19 cellular contexts compared by ENCODE assay signal in the genomic region with DNA sequence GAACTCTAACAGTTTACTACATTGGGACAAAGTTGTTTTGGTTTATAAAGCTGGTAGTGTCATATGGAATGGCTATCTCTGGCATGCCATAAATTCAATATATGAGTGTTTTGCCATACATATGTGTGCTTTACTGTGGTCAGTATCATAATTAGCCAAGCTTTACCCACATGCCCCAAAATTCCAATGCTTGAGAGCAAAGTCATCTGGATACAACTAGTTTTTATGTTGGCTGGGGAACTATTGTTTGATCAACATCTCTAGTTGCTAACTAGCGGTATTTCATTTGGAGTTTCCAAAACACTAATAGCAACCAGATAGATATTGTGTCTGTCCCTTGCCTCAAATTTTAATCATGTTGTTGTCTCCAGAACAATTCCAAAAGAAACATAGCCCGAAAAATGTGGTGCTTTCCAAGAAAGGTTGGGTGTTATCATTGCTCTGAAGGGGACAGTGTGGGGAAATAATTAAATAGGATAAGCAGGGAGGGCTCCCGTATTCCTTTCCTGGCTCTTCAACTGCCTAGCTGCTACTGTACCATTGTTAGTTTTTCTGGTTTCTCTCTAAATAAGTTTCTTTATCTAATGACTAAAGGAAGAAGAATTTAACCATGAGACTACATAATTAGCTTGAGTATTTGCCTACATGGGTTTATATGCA.
A peak's percentile ranks its signal among the peaks of the same experiment; 100 is the strongest.
DNase-seq lines count a peak whose midpoint lies in the region; ATAC-seq and TF ChIP-seq lines count a peak whose summit lies in the region.
"Had no signal": no experiment of that assay in that cellular context is flagged by ENCODE, and none has a peak within 500 bp of the region (broad histone marks: within the 10 kb centered on the region; RNA-seq: fewer than 3 reads in every experiment).

No MANE protein-coding gene starts in this region.

- DNase-seq in Daoy (ENCODE audit: low read depth) (peak; percentile 54), RWPE2 (ENCODE audit: low spot score) (no peak), fibroblast of peridontal ligament (ENCODE audit: extremely low read depth) (peak; percentile 60), T-helper 17 cell (no peak), lower leg skin (ENCODE audit: low spot score in 2 of 2) (no peak), NCI-H345 (lab: John Stamatoyannopoulos, UW) (no peak), mucosa of descending colon (no peak)
- DNase-seq: activated CD4-positive, alpha-beta T cell treated with anti-CD3 and anti-CD28 coated beads, Interleukin-2, amount 10 ng/mL, durations not matched to agents 7 days and 5 days; activated naive CD8-positive, alpha-beta T cell treated with anti-CD3 and anti-CD28 coated beads, Interleukin-2, amount 50 U/mL, for 24 hours; DMS79 treated with DMSO at 0.1 percent for 48 hours; NCI-H1694; NCI-H510A; pancreas; stimulated activated CD4-positive, alpha-beta T cell treated with anti-CD3 and anti-CD28 coated beads, Interleukin-15, amount 100 ng/mL, for 24 hours; substantia nigra had no signal

- H3K9ac ChIP-seq in rectal smooth muscle tissue (ENCODE audit: low read length), result no peak overlapping the region
- H3K9ac ChIP-seq: BLaER1 treated with 17β-estradiol and CSF1 and Interleukin-3, amounts not matched to agents 10 nM and 100 nM had no signal

- no peak for ATAC-seq in RWPE2 (ENCODE audit: low read depth)
- no peak for ATAC-seq in T-helper 17 cell
- ATAC-seq in mucosa of descending colon, result no peak
- ATAC-seq: activated naive CD8-positive, alpha-beta T cell treated with anti-CD3 and anti-CD28 coated beads, Interleukin-2, amount 50 U/mL, for 24 hours had no signal

- H3K27me3 ChIP-seq in RWPE2 (ENCODE audit: insufficient read depth, poor library complexity, severe bottlenecking) (no peaks in the 10 kb centered on the region), rectal smooth muscle tissue (ENCODE audit: control insufficient read depth, insufficient read depth, low read length) (no peaks in the 10 kb centered on the region)
- H3K27me3 ChIP-seq: BLaER1 treated with 17β-estradiol and CSF1 and Interleukin-3, amounts not matched to agents 10 nM and 100 nM; pancreas had no signal

- H3K27me3 Mint-ChIP-seq in T-helper 17 cell, result peaks cover 11% of the 10 kb centered on the region
- H3K27me3 Mint-ChIP-seq: activated CD4-positive, alpha-beta T cell treated with anti-CD3 and anti-CD28 coated beads, Interleukin-2, amount 10 ng/mL, durations not matched to agents 7 days and 5 days had no signal

- TF ChIP-seq CTCF in RWPE2 (IDR thresholded peaks at IDR 0.05; ENCODE audit: poor library complexity, severe bottlenecking), result no peak
- TF ChIP-seq CTCF in lower leg skin (IDR thresholded peaks at IDR 0.05), result no peak
- TF ChIP-seq CTCF in mucosa of descending colon (IDR thresholded peaks at IDR 0.05), result no peak

- intact Hi-C loops in lower leg skin (cut with DNase I; ENCODE audit: low total_unique reads), result no loop called here
- intact Hi-C loops in mucosa of descending colon (cut with DNase I, micrococcal nuclease), result no loop called here

- H3K4me3 ChIP-seq in RWPE2 (ENCODE audit: severe bottlenecking) (no peak overlapping the region), rectal smooth muscle tissue (ENCODE audit: low read length) (no peak overlapping the region), lower leg skin (ENCODE audit: low read depth, poor library complexity, severe bottlenecking) (no peak overlapping the region), mucosa of descending colon (no peak overlapping the region)
- H3K4me3 ChIP-seq: BLaER1 treated with 17β-estradiol and CSF1 and Interleukin-3, amounts not matched to agents 10 nM and 100 nM; pancreas had no signal

- no peaks in the 10 kb centered on the region for H3K36me3 ChIP-seq in RWPE2 (ENCODE audit: low read depth)
- no peaks in the 10 kb centered on the region for H3K36me3 ChIP-seq in rectal smooth muscle tissue (ENCODE audit: control insufficient read depth, insufficient read depth, low read length)
- no peaks in the 10 kb centered on the region for H3K36me3 ChIP-seq in mucosa of descending colon (ENCODE audit: low read depth)
- H3K36me3 ChIP-seq: BLaER1 treated with 17β-estradiol and CSF1 and Interleukin-3, amounts not matched to agents 10 nM and 100 nM; pancreas had no signal

- H3K9me3 ChIP-seq in RWPE2 (ENCODE audit: severe bottlenecking), result no peaks in the 10 kb centered on the region
- H3K9me3 ChIP-seq in T-helper 17 cell (ENCODE audit: control insufficient read depth, low read length, poor library complexity, severe bottlenecking), result no peaks in the 10 kb centered on the region
- H3K9me3 ChIP-seq in mucosa of descending colon, result no peaks in the 10 kb centered on the region
- H3K9me3 ChIP-seq: BLaER1 treated with 17β-estradiol and CSF1 and Interleukin-3, amounts not matched to agents 10 nM and 100 nM; pancreas had no signal

- 36 to 53% methylated on average over 3 of the region's 3 CpGs for WGBS in lower leg skin, 2 donors

- H3K27ac Mint-ChIP-seq in T-helper 17 cell, result no peak overlapping the region
- H3K27ac Mint-ChIP-seq: activated CD4-positive, alpha-beta T cell treated with anti-CD3 and anti-CD28 coated beads, Interleukin-2, amount 10 ng/mL, durations not matched to agents 7 days and 5 days; activated naive CD8-positive, alpha-beta T cell treated with anti-CD3 and anti-CD28 coated beads, Interleukin-2, amount 50 U/mL, for 24 hours; memory B cell; T-helper 2 cell treated with Interferon-gamma antibody and Interleukin-4, amounts not matched to agents 5 μg/mL and 100 μg/mL, for 36 hours had no signal

- H3K36me3 Mint-ChIP-seq in T-helper 17 cell (ENCODE audit: low read depth), result no peaks in the 10 kb centered on the region
- H3K36me3 Mint-ChIP-seq: memory B cell had no signal

- TF ChIP-seq POLR2A in lower leg skin (IDR thresholded peaks at IDR 0.05), result no peak

- no peaks in the 10 kb centered on the region for H3K4me1 Mint-ChIP-seq in T-helper 17 cell
- H3K4me1 Mint-ChIP-seq: activated CD4-positive, alpha-beta T cell treated with anti-CD3 and anti-CD28 coated beads, Interleukin-2, amount 10 ng/mL, durations not matched to agents 7 days and 5 days; activated naive CD8-positive, alpha-beta T cell treated with anti-CD3 and anti-CD28 coated beads, Interleukin-2, amount 50 U/mL, for 24 hours; memory B cell had no signal

- H3K4me3 Mint-ChIP-seq in T-helper 17 cell, result no peak overlapping the region
- H3K4me3 Mint-ChIP-seq: activated CD4-positive, alpha-beta T cell treated with anti-CD3 and anti-CD28 coated beads, Interleukin-2, amount 10 ng/mL, durations not matched to agents 7 days and 5 days; activated naive CD8-positive, alpha-beta T cell treated with anti-CD3 and anti-CD28 coated beads, Interleukin-2, amount 50 U/mL, for 24 hours; memory B cell; T-helper 2 cell treated with Interferon-gamma antibody and Interleukin-4, amounts not matched to agents 5 μg/mL and 100 μg/mL, for 36 hours had no signal

- H3K4me1 ChIP-seq in RWPE2 (ENCODE audit: insufficient read depth, poor library complexity, severe bottlenecking), result peaks cover 40% of the 10 kb centered on the region
- H3K4me1 ChIP-seq in rectal smooth muscle tissue (ENCODE audit: control insufficient read depth, insufficient read depth, low read length), result peaks cover 11% of the 10 kb centered on the region
- H3K4me1 ChIP-seq in mucosa of descending colon (ENCODE audit: low read depth), result no peaks in the 10 kb centered on the region

- H3K27ac ChIP-seq in RWPE2 (ENCODE audit: poor library complexity, severe bottlenecking) (peak overlapping the region; percentile 92), rectal smooth muscle tissue (ENCODE audit: low read depth, low read length) (peak overlapping the region; percentile 77)
- H3K27ac ChIP-seq: BLaER1 treated with 17β-estradiol and CSF1 and Interleukin-3, amounts not matched to agents 10 nM and 100 nM had no signal

Comparison
In these comparisons a context has a peak if more than half of its experiments do, and no peak if none do; other contexts are left out.
1. DNase-seq: peak in Daoy (single experiment) and fibroblast of peridontal ligament (single experiment); none in RWPE2 (single experiment), T-helper 17 cell (0 of 3), lower leg skin (0 of 2), NCI-H345 (single experiment) and mucosa of descending colon (0 of 3).